In the genomic region with DNA sequence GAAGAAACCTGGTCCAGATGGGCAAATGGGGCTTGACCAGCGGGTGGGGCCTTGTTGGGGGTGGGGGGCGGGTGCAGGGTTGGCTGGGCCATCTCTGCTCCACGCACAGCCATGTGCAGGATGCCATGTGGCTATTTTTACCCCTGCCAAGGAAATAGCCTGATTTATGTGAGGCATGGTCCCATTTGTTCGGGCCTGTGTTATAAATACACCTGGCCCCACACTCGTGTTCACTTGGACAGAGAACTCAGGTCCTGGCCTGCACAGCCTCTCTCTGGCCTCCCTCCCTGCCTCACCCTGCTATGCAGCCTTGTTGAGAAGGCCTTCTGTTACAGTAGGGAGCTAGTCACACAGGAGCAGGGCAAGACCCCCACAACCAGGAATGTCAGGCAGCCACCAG, we compare ENCODE assay signal across 11 cellular contexts.
"Had no signal": no experiment of that assay in that cellular context is flagged by ENCODE, and none has a peak within 500 bp of the region (broad histone marks: within the 10 kb centered on the region; RNA-seq: fewer than 3 reads in every experiment).

No MANE protein-coding gene starts in this region.

- H3K9me3 ChIP-seq: pancreas, tibial nerve had no signal

- H3K4me3 ChIP-seq: lung, pancreas had no signal

- H3K36me3 ChIP-seq: pancreas, tibial nerve had no signal

- DNase-seq: activated naive CD4-positive, alpha-beta T cell treated with anti-CD3 and anti-CD28 coated beads, Interleukin-2, amount 50 U/mL, for 16 hours; activated T-cell treated with anti-CD3 and anti-CD28 coated beads, Interleukin-2, amount 50 U/mL, for 1 hour; erythroblast; immature natural killer cell; small intestine; T-helper 2 cell had no signal

- H3K4me1 ChIP-seq: pancreas, tibial nerve had no signal

- H3K27ac ChIP-seq: pancreas, tibial nerve had no signal

- H3K27me3 ChIP-seq: pancreas, tibial nerve had no signal

- ATAC-seq: activated CD4-positive, CD25-positive, alpha-beta regulatory T cell treated with anti-CD3 and anti-CD28 coated beads, Interleukin-2, amount 50 U/mL, for 24 hours; natural killer cell treated with Interleukin-12 subunit alpha and Interleukin-12 subunit beta and Interleukin-15 and Interleukin-18, amount 100 ng/mL, for 72 hours; pancreas had no signal
